ENCODE assay signal across 4 cellular contexts in genomic region chr19:40842012-40842411, GRCh38. TPM values are rescaled to one million over a fixed set of nuclear protein-coding genes. Genes with fewer than 3 reads are reported as not detected.
"Had no signal": no experiment of that assay in that cellular context is flagged by ENCODE, and none has a peak within 500 bp of the region (broad histone marks: within the 10 kb centered on the region; RNA-seq: fewer than 3 reads in every experiment).

No MANE protein-coding gene starts in this region.

RNA-seq across cellular contexts. Expression of gene CYP2A6, which starts 8.2 kb away (rescaled TPM):
- total RNA-seq: LHCN-M2, M059J, MCF 10A, NCI-H460 had no signal

RNA-seq across cellular contexts. Expression of gene CYP2A7, which starts 40.0 kb away (rescaled TPM):
- total RNA-seq: LHCN-M2, M059J, MCF 10A, NCI-H460 had no signal
